Comparison of ENCODE assay signal across 24 cellular contexts in genomic region chr12:113482334-113482733, GRCh38. TPM values are rescaled to one million over a fixed set of nuclear protein-coding genes. Genes with fewer than 3 reads are reported as not detected.
"Had no signal": no experiment of that assay in that cellular context is flagged by ENCODE, and none has a peak within 500 bp of the region (broad histone marks: within the 10 kb centered on the region; RNA-seq: fewer than 3 reads in every experiment).

No MANE protein-coding gene starts in this region.

- H3K27ac ChIP-seq: SJSA1, SK-N-MC had no signal

- ATAC-seq: HepG2 had no signal

- H3K4me3 ChIP-seq: MG63, SJSA1, SK-N-MC had no signal

- H3K36me3 ChIP-seq: MG63, SJSA1 had no signal

- DNase-seq: IMR-90, Karpas-422, KG1, MG63, NCI-H1092, NCI-H1105 treated with DMSO at 0.1 percent for 48 hours, NCI-H1417 treated with DMSO at 0.1 percent for 48 hours, NCI-H146, NCI-H1694 treated with DMSO at 0.1 percent for 48 hours, NCI-H1930, NCI-H2081, NCI-H2107, NCI-H2227 treated with DMSO at 0.1 percent for 48 hours, NCI-H524, NCI-H526 treated with DMSO at 0.1 percent for 48 hours, NCI-H748 treated with DMSO at 0.1 percent for 48 hours, Right ventricle myocardium superior, RPMI8226, SIG-M5 had no signal

- H3K4me1 ChIP-seq: SJSA1 had no signal

- FAIRE-seq: HepG2, RCC 7860 had no signal

RNA-seq across cellular contexts. Expression of gene LHX5, which starts 10.7 kb away (rescaled TPM):
- total RNA-seq: HepG2, HT1080, IMR-90, Right ventricle myocardium superior, SJSA1 had no signal
- polyA plus RNA-seq: HepG2, IMR-90 had no signal
